In genomic region chr9:121216406-121216805, GRCh38 we compare ENCODE assay signal across 1 cellular context.
TF ChIP-seq lines count a peak whose summit lies in the region.

No MANE protein-coding gene starts in this region.

TF ChIP-seq in H1, 55 proteins besides CTCF, POLR2A, EP300 and RAD21:
- TF ChIP-seq TCF12 (IDR thresholded peaks at IDR 0.05; ENCODE audit: low read depth, low read length) (no peak), CTBP2 (IDR thresholded peaks at IDR 0.05; ENCODE audit: borderline replicate concordance, insufficient read depth, insufficient read length, low read length) (no peak), ZNF274 (IDR thresholded peaks at IDR 0.05; ENCODE audit: borderline replicate concordance, extremely low read depth, low read length) (no peak), SIN3A (conservative IDR thresholded peaks at IDR 0.05 in 1 of 2, IDR thresholded peaks at IDR 0.05 in 1 of 2; ENCODE audit: low read depth in 1 of 2, low read length in 2 of 2) (no peak), KDM1A (IDR thresholded peaks at IDR 0.05; ENCODE audit: borderline replicate concordance, low read length) (no peak), TBP (IDR thresholded peaks at IDR 0.05; ENCODE audit: low read depth, low read length) (no peak), BACH1 (IDR thresholded peaks at IDR 0.05; ENCODE audit: low read length) (no peak), CHD1 (IDR thresholded peaks at IDR 0.05; ENCODE audit: low read depth, low read length) (no peak)
